Comparison of ENCODE assay signal across 37 cellular contexts in genomic region chrX:2135421-2135820, GRCh38.
DNase-seq lines count a peak whose midpoint lies in the region; ATAC-seq, FAIRE-seq and TF ChIP-seq lines count a peak whose summit lies in the region.
"Had no signal": no experiment of that assay in that cellular context is flagged by ENCODE, and none has a peak within 500 bp of the region (broad histone marks: within the 10 kb centered on the region; RNA-seq: fewer than 3 reads in every experiment).

No MANE protein-coding gene starts in this region.

- no peak overlapping the region for H3K27ac ChIP-seq in HEK293 (ENCODE audit: extremely low read depth, low read depth, low read length)
- no peak overlapping the region for H3K27ac ChIP-seq in K562 (ENCODE audit: extremely low read depth, low read depth, low read length)
- no peak overlapping the region for H3K27ac ChIP-seq in H1 (ENCODE audit: low read depth, low read length)
- H3K27ac ChIP-seq: 22Rv1; A549; BLaER1; BLaER1 treated with 17β-estradiol and CSF1 and Interleukin-3, amounts not matched to agents 10 nM and 100 nM; C4-2B had no signal

- no peak overlapping the region for H3K56ac ChIP-seq in H1 (replicated peaks; ENCODE audit: insufficient read length, low read depth, low read length)

- H2BK5ac ChIP-seq in H1 (ENCODE audit: low read depth, low read length), result no peak overlapping the region

- H3K18ac ChIP-seq in H1 (ENCODE audit: extremely low read depth, low read length), result no peak overlapping the region

- H3K79me1 ChIP-seq in H1 (ENCODE audit: low read depth, low read length), result no peaks in the 10 kb centered on the region

- POLR2A ChIA-PET in HEK293 (lab: Yijun Ruan, JAX), result no interaction called here
- POLR2A ChIA-PET in WTC11 (lab: Charles Lee), result no interaction called here
- POLR2A ChIA-PET in K562 (lab: Yijun Ruan, JAX), result no interaction called here
- POLR2A ChIA-PET in H1 (lab: Charles Lee; ENCODE audit: partially characterized antibody), result no interaction called here

- TF ChIP-seq EP300 in K562 (IDR thresholded peaks at IDR 0.05; ENCODE audit: low read length), result no peak
- no peak for TF ChIP-seq EP300 in H1 (IDR thresholded peaks at IDR 0.05; ENCODE audit: borderline replicate concordance in 1 of 2, low read depth in 2 of 2, low read length in 2 of 2)

- no peak overlapping the region for H4K8ac ChIP-seq in H1 (ENCODE audit: extremely low read depth, insufficient read depth, low read length)

- H2BK120ac ChIP-seq in H1 (replicated peaks; ENCODE audit: low read depth, low read length), result no peak overlapping the region

- 6% methylated on average over 6 of the region's 6 CpGs for WGBS in K562 (ENCODE audit: insufficient coverage, low coverage, missing lambda C conversion rate)
- 94% methylated on average over 6 of the region's 6 CpGs; no CpG with 5 or more reads in 1 of the 2 experiments for WGBS in H1 (ENCODE audit: extremely low coverage in 1 of 2, insufficient coverage in 1 of 2, insufficient read length in 1 of 2, insufficient replicate concordance in 2 of 2, low coverage in 1 of 2, low lambda C conversion rate in 2 of 2, missing lambda C conversion rate in 1 of 2), 2 experiments

- TF ChIP-seq CTCF in HEK293 (tag by site-specific recombination; IDR thresholded peaks at IDR 0.05), result no peak
- TF ChIP-seq CTCF in WTC11 (IDR thresholded peaks at IDR 0.05), result no peak
- no peak for TF ChIP-seq CTCF in K562 (IDR thresholded peaks at IDR 0.05 in 2 of 3, conservative IDR thresholded peaks at IDR 0.05 in 1 of 3; ENCODE audit: insufficient read depth in 2 of 3, low read depth in 1 of 3, low read length in 3 of 3)
- no peak for TF ChIP-seq CTCF in H1 (IDR thresholded peaks at IDR 0.05; ENCODE audit: control extremely low read depth in 1 of 3, insufficient read depth in 1 of 3, low read depth in 1 of 3, low read length in 3 of 3)

- ATAC-seq in WTC11 (no peak), K562 (no peak), GM19467 (IDR thresholded peaks at IDR 0.05; ENCODE audit: unreplicated experiment) (no peak)
- ATAC-seq: A549; CD8-positive, alpha-beta T cell had no signal

- intact Hi-C loops in K562 (cut with micrococcal nuclease), result no loop called here

- BruUV-seq in K562 (replicated peaks; lab: Mats Ljungman, UMichigan), result no TSS peak

- H4K91ac ChIP-seq in H1 (replicated peaks; ENCODE audit: insufficient read length, low read length), result no peak overlapping the region

- no peak overlapping the region for H2BK12ac ChIP-seq in H1 (ENCODE audit: low read depth, low read length)

- 0 out of 2 replicates have a peak, but pooled peaks cover 3% of the 10 kb centered on the region for H3K36me3 Mint-ChIP-seq in WTC11
- H3K36me3 Mint-ChIP-seq: CD14-positive monocyte; CD4-positive, alpha-beta memory T cell; CD8-positive, alpha-beta T cell had no signal

- H3K79me2 ChIP-seq in K562 (ENCODE audit: control insufficient read depth, insufficient read depth, low read length) (no peaks in the 10 kb centered on the region), H1 (ENCODE audit: control insufficient read depth in 1 of 2, insufficient read depth in 2 of 2, low read length in 2 of 2) (no peaks in the 10 kb centered on the region)

- H3K27ac Mint-ChIP-seq in WTC11, result no peak overlapping the region
- H3K27ac Mint-ChIP-seq: B cell; CD14-positive monocyte; CD4-positive, alpha-beta memory T cell; CD4-positive, alpha-beta T cell; CD8-positive, alpha-beta memory T cell; CD8-positive, alpha-beta T cell had no signal

- no peak overlapping the region for H2BK20ac ChIP-seq in H1 (ENCODE audit: low read length)

- no peaks in the 10 kb centered on the region for H3K9me1 ChIP-seq in K562 (ENCODE audit: control insufficient read depth, insufficient read depth, low read length)

- H3K4me1 ChIP-seq in HEK293 (ENCODE audit: control insufficient read depth, insufficient read depth, low read length) (no peaks in the 10 kb centered on the region), K562 (replicated peaks in 1 of 2; ENCODE audit: control insufficient read depth in 2 of 2, insufficient read depth in 2 of 2, low read length in 2 of 2) (no peaks in the 10 kb centered on the region), H1 (replicated peaks in 1 of 4; ENCODE audit: control insufficient read depth in 3 of 4, insufficient read depth in 4 of 4, low read length in 3 of 4) (no peaks in the 10 kb centered on the region)
- H3K4me1 ChIP-seq: BE2C; BLaER1; BLaER1 treated with 17β-estradiol and CSF1 and Interleukin-3, amounts not matched to agents 10 nM and 100 nM; Caco-2 had no signal

- H3K4me3 Mint-ChIP-seq in WTC11, result no peak overlapping the region
- H3K4me3 Mint-ChIP-seq: B cell; CD14-positive monocyte; CD4-positive, alpha-beta memory T cell; CD4-positive, alpha-beta T cell; CD4-positive, CD25-positive, alpha-beta regulatory T cell; CD8-positive, alpha-beta memory T cell; CD8-positive, alpha-beta T cell had no signal

- TF ChIP-seq POLR2A in K562 (conservative IDR thresholded peaks at IDR 0.05), result no peak
- TF ChIP-seq POLR2A in H1 (IDR thresholded peaks at IDR 0.05; ENCODE audit: control extremely low read depth in 1 of 2, low read depth in 2 of 2, low read length in 2 of 2), result no peak
- TF ChIP-seq POLR2A in GM12892 (IDR thresholded peaks at IDR 0.05; ENCODE audit: low read depth, low read length), result no peak

- H3K9ac ChIP-seq in K562 (ENCODE audit: insufficient read depth in 1 of 2, low read depth in 2 of 2, low read length in 2 of 2), result no peak overlapping the region
- no peak overlapping the region for H3K9ac ChIP-seq in H1 (replicated peaks in 1 of 4; ENCODE audit: extremely low read depth in 1 of 4, low read depth in 3 of 4, low read length in 3 of 4)
- H3K9ac ChIP-seq: BLaER1; BLaER1 treated with 17β-estradiol and CSF1 and Interleukin-3, amounts not matched to agents 10 nM and 100 nM had no signal

- H3K4me3 ChIP-seq in HEK293 (ENCODE audit: low read depth, low read length) (no peak overlapping the region), K562 (no peak overlapping the region), H1 (ENCODE audit: extremely low read depth in 1 of 4, insufficient read depth in 2 of 4, low read depth in 3 of 4, low read length in 4 of 4) (no peak overlapping the region)
- H3K4me3 ChIP-seq: A549; BLaER1; BLaER1 treated with 17β-estradiol and CSF1 and Interleukin-3, amounts not matched to agents 10 nM and 100 nM had no signal

- no peak overlapping the region for H2AFZ ChIP-seq in K562 (ENCODE audit: low read depth, low read length)
- no peak overlapping the region for H2AFZ ChIP-seq in H1 (ENCODE audit: low read length)

- no peak for TF ChIP-seq RAD21 in K562 (CRISPR knock-in tag; conservative IDR thresholded peaks at IDR 0.05 in 1 of 2, IDR thresholded peaks at IDR 0.05 in 1 of 2)
- TF ChIP-seq RAD21 in H1 (IDR thresholded peaks at IDR 0.05 in 1 of 2, conservative IDR thresholded peaks at IDR 0.05 in 1 of 2; ENCODE audit: low read depth in 2 of 2, low read length in 2 of 2), result no peak

- no peak overlapping the region for H4K5ac ChIP-seq in H1 (ENCODE audit: insufficient read length, low read depth, low read length)

- no peak for FAIRE-seq in K562 (lab: Jason Lieb, UNC)
- no peak for FAIRE-seq in H1 (lab: Jason Lieb, UNC)
- no peak for FAIRE-seq in GM12892 (lab: Jason Lieb, UNC)
- FAIRE-seq: A204.1, A549, D721Med had no signal

- H3K9me3 Mint-ChIP-seq in WTC11, result peaks cover 12% of the 10 kb centered on the region

- CTCF ChIA-PET in HEK293 (lab: Yijun Ruan, JAX) (no interaction called here), WTC11 (lab: Charles Lee) (no interaction called here), K562 (lab: Yijun Ruan, JAX; ENCODE audit: low intra/inter-chr PET ratio) (no interaction called here), H1 (lab: Charles Lee; ENCODE audit: partially characterized antibody) (no interaction called here)

- no peaks in the 10 kb centered on the region for H3K27me3 ChIP-seq in K562 (ENCODE audit: control insufficient read depth in 2 of 2, insufficient read depth in 2 of 2, low read length in 2 of 2)
- no peaks in the 10 kb centered on the region for H3K27me3 ChIP-seq in H1 (replicated peaks in 1 of 4; ENCODE audit: control insufficient read depth in 3 of 4, extremely low read depth in 1 of 4, insufficient read depth in 3 of 4, low read length in 3 of 4)
- H3K27me3 ChIP-seq: BE2C; BLaER1; BLaER1 treated with 17β-estradiol and CSF1 and Interleukin-3, amounts not matched to agents 10 nM and 100 nM had no signal

- no peak overlapping the region for H2BK15ac ChIP-seq in H1 (ENCODE audit: low read length)

- peaks cover 4% of the 10 kb centered on the region for H3K4me1 Mint-ChIP-seq in WTC11
- H3K4me1 Mint-ChIP-seq: B cell; CD14-positive monocyte; CD4-positive, CD25-positive, alpha-beta regulatory T cell; CD8-positive, alpha-beta memory T cell had no signal

- no peak overlapping the region for H3K23ac ChIP-seq in H1 (ENCODE audit: insufficient read length)

- no peak overlapping the region for H3K14ac ChIP-seq in H1 (ENCODE audit: insufficient read length)

- in situ Hi-C loops in K562 (cut with MboI), result loop anchor here (5.0 to 25.0 kb wide), 3 partner anchors 193 to 823 kb away; no protein-coding TSS in a partner anchor

- H3K9me3 ChIP-seq in HEK293 (ENCODE audit: control insufficient read depth, insufficient read depth, low read depth, low read length) (no peaks in the 10 kb centered on the region), K562 (replicated peaks; ENCODE audit: control insufficient read depth, insufficient read depth, low read depth, low read length) (no peaks in the 10 kb centered on the region), H1 (ENCODE audit: insufficient read depth in 2 of 2, low read depth in 1 of 2, low read length in 1 of 2) (peaks cover 0 to 3% of the 10 kb centered on the region in 2 experiments; a peak in 1 of 4 replicates)
- H3K9me3 ChIP-seq: A549, BE2C, Caco-2 had no signal

- H3K4me2 ChIP-seq in K562 (ENCODE audit: insufficient read depth, low read length), result no peak overlapping the region
- no peak overlapping the region for H3K4me2 ChIP-seq in H1 (ENCODE audit: insufficient read depth in 1 of 2, low read depth in 2 of 2, low read length in 2 of 2)
- H3K4me2 ChIP-seq: A549; BLaER1; BLaER1 treated with 17β-estradiol and CSF1 and Interleukin-3, amounts not matched to agents 10 nM and 100 nM had no signal

- no peak overlapping the region for H2AK5ac ChIP-seq in H1 (ENCODE audit: low read depth, low read length)

- H3K36me3 ChIP-seq in HEK293 (ENCODE audit: control insufficient read depth in 2 of 2, insufficient read depth in 1 of 2, low read length in 2 of 2), result no peaks in the 10 kb centered on the region; a peak in 1 of 3 replicates
- no peaks in the 10 kb centered on the region for H3K36me3 ChIP-seq in K562 (ENCODE audit: control insufficient read depth, insufficient read depth, low read length)
- H3K36me3 ChIP-seq in H1 (ENCODE audit: control insufficient read depth in 2 of 4, insufficient read depth in 4 of 4, low read length in 3 of 4), result no peaks in the 10 kb centered on the region
- H3K36me3 ChIP-seq: BE2C; BLaER1; BLaER1 treated with 17β-estradiol and CSF1 and Interleukin-3, amounts not matched to agents 10 nM and 100 nM had no signal

- H4K20me1 ChIP-seq in K562 (replicated peaks; ENCODE audit: control insufficient read depth, insufficient read depth, low read length) (no peaks in the 10 kb centered on the region), H1 (replicated peaks in 1 of 2; ENCODE audit: control insufficient read depth in 1 of 2, insufficient read depth in 2 of 2, low read length in 2 of 2) (peaks cover 0 to 3% of the 10 kb centered on the region in 2 experiments)
- H4K20me1 ChIP-seq: BLaER1; BLaER1 treated with 17β-estradiol and CSF1 and Interleukin-3, amounts not matched to agents 10 nM and 100 nM had no signal

- no peaks in the 10 kb centered on the region for H3K27me3 Mint-ChIP-seq in WTC11 (ENCODE audit: low read depth)
- H3K27me3 Mint-ChIP-seq: B cell; CD4-positive, alpha-beta memory T cell; CD4-positive, alpha-beta T cell; CD4-positive, CD25-positive, alpha-beta regulatory T cell had no signal

- no peak for DNase-seq in WTC11 (ENCODE audit: low spot score)
- no peak for DNase-seq in K562 (ENCODE audit: extremely low read depth in 1 of 4, low spot score in 3 of 4)
- DNase-seq in H1 (ENCODE audit: low read depth in 1 of 2, low spot score in 2 of 2), result no peak
- DNase-seq in nucleus accumbens (lab: John Stamatoyannopoulos, UW), result no peak
- DNase-seq in GM12892 (ENCODE audit: insufficient read length), result no peak
- DNase-seq in GM19240 (ENCODE audit: insufficient read length, low spot score), result no peak
- DNase-seq: 8988T; ACHN; AML-193; BE2C; C1 segment of cervical spinal cord; Caco-2; Calu3; CD4-positive, alpha-beta memory T cell; CD4-positive, alpha-beta T cell; CD4-positive, CD25-positive, alpha-beta regulatory T cell; CD8-positive, alpha-beta memory T cell; CD8-positive, alpha-beta T cell; COR-L47; DMS 273 treated with DMSO at 0.1 percent for 48 hours; DMS153; DMS53; DMS79; DMS79 treated with DMSO at 0.1 percent for 48 hours; DND-41; EL had no signal

- H3K4ac ChIP-seq in H1 (replicated peaks; ENCODE audit: insufficient read length, low read depth, low read length), result no peak overlapping the region

- peaks cover 16% of the 10 kb centered on the region; the same call in 1 of the 2 replicates for H3K23me2 ChIP-seq in H1 (ENCODE audit: low read depth, low read length)
